In genomic region chr7:25014735-25015134, GRCh38 we compare ENCODE assay signal across 15 cellular contexts. TPM values are rescaled to one million over a fixed set of nuclear protein-coding genes. Genes with fewer than 3 reads are reported as not detected.
A peak's percentile ranks its signal among the peaks of the same experiment; 100 is the strongest.
DNase-seq lines count a peak whose midpoint lies in the region; ATAC-seq, FAIRE-seq and TF ChIP-seq lines count a peak whose summit lies in the region.
"Had no signal": no experiment of that assay in that cellular context is flagged by ENCODE, and none has a peak within 500 bp of the region (broad histone marks: within the 10 kb centered on the region; RNA-seq: fewer than 3 reads in every experiment).

No MANE protein-coding gene starts in this region.

- POLR2A ChIA-PET in PC-3 (lab: Charles Lee; ENCODE audit: unreplicated experiment), result no interaction called here

- no peaks in the 10 kb centered on the region for H3F3A ChIP-seq in PC-3 (ENCODE audit: low read length, unreplicated experiment)

- H3K4me1 Mint-ChIP-seq in activated T-helper 1 cell treated with anti-CD3 and anti-CD28 coated beads, Interleukin-12 subunit alpha, Interleukin-12 subunit beta, Interleukin-2, Interleukin-4 antibody, amounts not matched to agents 30 ng/mL and 10 ng/mL and 1 ng/mL, durations not matched to agents 14 hours and 24 hours and 36 hours (ENCODE audit: low read depth), result peaks cover 7% of the 10 kb centered on the region
- H3K4me1 Mint-ChIP-seq: brain; CD8-positive, alpha-beta memory T cell; nephron had no signal

- H2AFZ ChIP-seq in PC-3 (ENCODE audit: low read length) (no peak overlapping the region), osteoblast (ENCODE audit: low read length) (no peak overlapping the region)

- no peak for TF ChIP-seq CTCF in PC-3 (conservative IDR thresholded peaks at IDR 0.05; ENCODE audit: low read depth, low read length)
- TF ChIP-seq CTCF in epithelial cell of esophagus (IDR thresholded peaks at IDR 0.05; ENCODE audit: insufficient read depth, low read depth, low read length, missing control alignments), result no peak
- TF ChIP-seq CTCF in osteoblast (IDR thresholded peaks at IDR 0.05; ENCODE audit: extremely low read depth, low read depth, low read length), result no peak

- CTCF ChIA-PET in PC-3 (lab: Charles Lee), result no interaction called here

- H3K27me3 ChIP-seq in PC-3 (ENCODE audit: low read length), result no peaks in the 10 kb centered on the region
- H3K27me3 ChIP-seq in osteoblast (ENCODE audit: insufficient read depth, low read length), result no peaks in the 10 kb centered on the region

- DNase-seq in ELR (ENCODE audit: low read depth) (peak; percentile 93), PC-3 (peak; percentile 81), epithelial cell of esophagus (ENCODE audit: low read depth) (peak; percentile 78), osteoblast (ENCODE audit: insufficient read length, low spot score, missing footprints) (peak; percentile 57), frontal cortex (ENCODE audit: low spot score in 2 of 2) (no peak)
- no peak for DNase-seq in activated naive CD4-positive, alpha-beta T cell treated with anti-CD3 and anti-CD28 coated beads, Interleukin-2, amount 50 U/mL, for 16 hours
- no peak for DNase-seq in activated T-helper 1 cell treated with anti-CD3 and anti-CD28 coated beads, Interleukin-12 subunit alpha, Interleukin-12 subunit beta, Interleukin-2, Interleukin-4 antibody, amounts not matched to agents 30 ng/mL and 10 ng/mL and 1 ng/mL, durations not matched to agents 14 hours and 24 hours and 36 hours (ENCODE audit: low spot score)
- DNase-seq: activated CD4-positive, CD25-positive, alpha-beta regulatory T cell; activated naive CD4-positive, alpha-beta T cell; CD8-positive, alpha-beta memory T cell; NCI-H2081 treated with DMSO at 0.1 percent for 48 hours had no signal

- no peaks in the 10 kb centered on the region for H3K9me3 Mint-ChIP-seq in activated T-helper 1 cell treated with anti-CD3 and anti-CD28 coated beads, Interleukin-12 subunit alpha, Interleukin-12 subunit beta, Interleukin-2, Interleukin-4 antibody, amounts not matched to agents 30 ng/mL and 10 ng/mL and 1 ng/mL, durations not matched to agents 14 hours and 24 hours and 36 hours
- H3K9me3 Mint-ChIP-seq: CD8-positive, alpha-beta memory T cell; T-helper 1 cell treated with Interleukin-12 subunit alpha and Interleukin-12 subunit beta and Interleukin-4 antibody, amounts not matched to agents 30 μg/mL and 1 μg/mL, for 36 hours had no signal

- H3K27ac Mint-ChIP-seq in activated T-helper 1 cell treated with anti-CD3 and anti-CD28 coated beads, Interleukin-12 subunit alpha, Interleukin-12 subunit beta, Interleukin-2, Interleukin-4 antibody, amounts not matched to agents 30 ng/mL and 10 ng/mL and 1 ng/mL, durations not matched to agents 14 hours and 24 hours and 36 hours, result no peak overlapping the region
- H3K27ac Mint-ChIP-seq: brain; CD8-positive, alpha-beta memory T cell; nephron; T-helper 1 cell treated with Interleukin-12 subunit alpha and Interleukin-12 subunit beta and Interleukin-4 antibody, amounts not matched to agents 30 μg/mL and 1 μg/mL, for 36 hours had no signal

- peaks cover 6% of the 10 kb centered on the region; the same call in 1 of the 2 replicates for H3K4me1 ChIP-seq in PC-3 (ENCODE audit: insufficient read depth, low read length)
- peaks cover 23% of the 10 kb centered on the region for H3K4me1 ChIP-seq in osteoblast (ENCODE audit: insufficient read depth, low read length)
- H3K4me1 ChIP-seq: HAP-1 had no signal

- H3K36me3 ChIP-seq in PC-3 (ENCODE audit: low read depth, low read length) (no peaks in the 10 kb centered on the region), osteoblast (ENCODE audit: insufficient read depth, low read length) (no peaks in the 10 kb centered on the region)
- H3K36me3 ChIP-seq: HAP-1 had no signal

- H3K9me2 ChIP-seq in PC-3 (replicated peaks; ENCODE audit: low read length), result no peaks in the 10 kb centered on the region

- BruUV-seq in PC-3 (replicated peaks; lab: Mats Ljungman, UMichigan), result no TSS peak

- no peak overlapping the region for H3K4me2 ChIP-seq in PC-3 (ENCODE audit: low read length)
- peak overlapping the region; percentile 11 for H3K4me2 ChIP-seq in osteoblast (ENCODE audit: insufficient read depth, low read length)

- H4K20me1 ChIP-seq in PC-3 (ENCODE audit: low read length) (no peaks in the 10 kb centered on the region), osteoblast (ENCODE audit: insufficient read depth, low read length) (no peaks in the 10 kb centered on the region)

- peaks cover 6% of the 10 kb centered on the region for H3K27me3 Mint-ChIP-seq in activated T-helper 1 cell treated with anti-CD3 and anti-CD28 coated beads, Interleukin-12 subunit alpha, Interleukin-12 subunit beta, Interleukin-2, Interleukin-4 antibody, amounts not matched to agents 30 ng/mL and 10 ng/mL and 1 ng/mL, durations not matched to agents 14 hours and 24 hours and 36 hours (ENCODE audit: insufficient read depth)

- no peak overlapping the region for H3K4me3 Mint-ChIP-seq in activated T-helper 1 cell treated with anti-CD3 and anti-CD28 coated beads, Interleukin-12 subunit alpha, Interleukin-12 subunit beta, Interleukin-2, Interleukin-4 antibody, amounts not matched to agents 30 ng/mL and 10 ng/mL and 1 ng/mL, durations not matched to agents 14 hours and 24 hours and 36 hours
- H3K4me3 Mint-ChIP-seq: brain; CD8-positive, alpha-beta memory T cell; nephron; T-helper 1 cell treated with Interleukin-12 subunit alpha and Interleukin-12 subunit beta and Interleukin-4 antibody, amounts not matched to agents 30 μg/mL and 1 μg/mL, for 36 hours had no signal

- H3K9me3 ChIP-seq in PC-3 (ENCODE audit: low read length) (no peaks in the 10 kb centered on the region), osteoblast (ENCODE audit: low read depth, low read length) (no peaks in the 10 kb centered on the region)
- H3K9me3 ChIP-seq: HAP-1 had no signal

- H3K9ac ChIP-seq in PC-3 (ENCODE audit: low read length), result no peak overlapping the region

- no peaks in the 10 kb centered on the region for H3K36me3 Mint-ChIP-seq in activated T-helper 1 cell treated with anti-CD3 and anti-CD28 coated beads, Interleukin-12 subunit alpha, Interleukin-12 subunit beta, Interleukin-2, Interleukin-4 antibody, amounts not matched to agents 30 ng/mL and 10 ng/mL and 1 ng/mL, durations not matched to agents 14 hours and 24 hours and 36 hours (ENCODE audit: low read depth)
- H3K36me3 Mint-ChIP-seq: brain had no signal

- intact Hi-C loops in PC-3 (cut with micrococcal nuclease), result no loop called here
- intact Hi-C loops in activated T-helper 1 cell treated with anti-CD3 and anti-CD28 coated beads, Interleukin-12 subunit alpha, Interleukin-12 subunit beta, Interleukin-2, Interleukin-4 antibody, amounts not matched to agents 30 ng/mL and 10 ng/mL and 1 ng/mL, durations not matched to agents 14 hours and 24 hours and 36 hours (cut with micrococcal nuclease), result no loop called here

- peak; percentile 96 for ATAC-seq in PC-3

- H3K27ac ChIP-seq in PC-3 (ENCODE audit: low read length) (no peak overlapping the region), osteoblast (ENCODE audit: low read depth, low read length) (peak overlapping the region; percentile 48)

- FAIRE-seq in frontal cortex (lab: Jason Lieb, UNC), result no peak

- H3K79me2 ChIP-seq in PC-3 (ENCODE audit: low read length) (no peaks in the 10 kb centered on the region), osteoblast (ENCODE audit: insufficient read depth, low read length) (no peaks in the 10 kb centered on the region)

- H3K4me3 ChIP-seq in PC-3 (ENCODE audit: low read length) (no peak overlapping the region), epithelial cell of esophagus (ENCODE audit: low read length) (no peak overlapping the region), osteoblast (ENCODE audit: insufficient read depth, low read length) (no peak overlapping the region)
- H3K4me3 ChIP-seq: HAP-1 had no signal

RNA-seq across cellular contexts. Expression of gene OSBPL3, which starts 34.8 kb away (rescaled TPM):
- total RNA-seq in PC-3 (2014; rRNA removed), result 10.5 and 11.6 TPM in 2 replicates
- 30.8 and 37.7 TPM in 2 replicates for total RNA-seq in osteoblast
- total RNA-seq in activated T-helper 1 cell treated with anti-CD3 and anti-CD28 coated beads, Interleukin-12 subunit alpha, Interleukin-12 subunit beta, Interleukin-2, Interleukin-4 antibody, amounts not matched to agents 30 ng/mL and 10 ng/mL and 1 ng/mL, durations not matched to agents 14 hours and 24 hours and 36 hours, result 90.6 and 101 TPM in 2 replicates
- total RNA-seq in frontal cortex, result 4.5 TPM

Comparison
In these comparisons a context has a peak if more than half of its experiments do, and no peak if none do; other contexts are left out.
1. DNase-seq: peak in ELR (single experiment), PC-3 (single experiment), epithelial cell of esophagus (single experiment) and osteoblast (single experiment); none in activated naive CD4-positive, alpha-beta T cell treated with anti-CD3 and anti-CD28 coated beads, Interleukin-2, amount 50 U/mL, for 16 hours (single experiment), activated T-helper 1 cell treated with anti-CD3 and anti-CD28 coated beads, Interleukin-12 subunit alpha, Interleukin-12 subunit beta, Interleukin-2, Interleukin-4 antibody, amounts not matched to agents 30 ng/mL and 10 ng/mL and 1 ng/mL, durations not matched to agents 14 hours and 24 hours and 36 hours (single experiment) and frontal cortex (0 of 2).